16 cellular contexts compared by ENCODE assay signal in genomic region chr16:74465281-74465680, GRCh38. TPM values are rescaled to one million over a fixed set of nuclear protein-coding genes. Genes with fewer than 3 reads are reported as not detected.
A peak's percentile ranks its signal among the peaks of the same experiment; 100 is the strongest.
DNase-seq lines count a peak whose midpoint lies in the region; ATAC-seq and TF ChIP-seq lines count a peak whose summit lies in the region.
"Had no signal": no experiment of that assay in that cellular context is flagged by ENCODE, and none has a peak within 500 bp of the region (broad histone marks: within the 10 kb centered on the region; RNA-seq: fewer than 3 reads in every experiment).

No MANE protein-coding gene starts in this region.

- CTCF ChIA-PET in CD4-positive, alpha-beta T cell (lab: Charles Lee) = no interaction called here

- H3K27ac ChIP-seq in ACC112 (ENCODE audit: low read depth, low read length) (peak overlapping the region; percentile 12; the same call in 1 of the 2 replicates), caudate nucleus (ENCODE audit: low read depth, low read length) (peak overlapping the region; percentile 3), thyroid gland (no peak overlapping the region)
- no peak overlapping the region for H3K27ac ChIP-seq in CD4-positive, alpha-beta T cell (ENCODE audit: low read depth, low read length)
- H3K27ac ChIP-seq: PC-9 had no signal

- intact Hi-C loops in CD4-positive, alpha-beta T cell (cut with DNase I, micrococcal nuclease) = no loop called here
- intact Hi-C loops in thyroid gland (cut with DNase I) = no loop called here

- 91 to 94% methylated on average over 7 of the region's 7 CpGs for WGBS in thyroid gland, 2 donors

- no peak for DNase-seq in CD4-positive, alpha-beta T cell
- DNase-seq in caudate nucleus (lab: John Stamatoyannopoulos, UW) (no peak), nephron progenitor cell (no peak), type B pancreatic cell (ENCODE audit: extremely low spot score, unreplicated experiment) (no peak), C1 segment of cervical spinal cord (lab: John Stamatoyannopoulos, UW) (no peak), thyroid gland (no peak)
- DNase-seq: BE2C, MG63, NCI-H1092, NCI-H146, NCI-H2227 treated with DMSO at 0.1 percent for 48 hours, NCI-H524, PC-9 had no signal

- POLR2A ChIA-PET in CD4-positive, alpha-beta T cell (lab: Charles Lee) = no interaction called here

- H3K4me3 ChIP-seq in ACC112 (ENCODE audit: low read depth, low read length) (no peak overlapping the region), thyroid gland (replicated peaks in 1 of 3) (no peak overlapping the region)
- H3K4me3 ChIP-seq: GM23338, MG63, PC-9 had no signal

- no peaks in the 10 kb centered on the region for H3K27me3 ChIP-seq in ACC112 (ENCODE audit: insufficient read depth, low read length)
- H3K27me3 ChIP-seq in CD4-positive, alpha-beta T cell (ENCODE audit: control insufficient read depth, insufficient read depth, low read length) = no peaks in the 10 kb centered on the region
- no peaks in the 10 kb centered on the region for H3K27me3 ChIP-seq in thyroid gland
- H3K27me3 ChIP-seq: BE2C, MG63 had no signal

- H3K4me3 Mint-ChIP-seq in CD4-positive, alpha-beta T cell = no peak overlapping the region
- H3K4me3 Mint-ChIP-seq in nephron progenitor cell (no peak overlapping the region), type B pancreatic cell (no peak overlapping the region)
- H3K4me3 Mint-ChIP-seq: GM23338 had no signal

- no peak for TF ChIP-seq CTCF in CD4-positive, alpha-beta T cell (IDR thresholded peaks at IDR 0.05)
- TF ChIP-seq CTCF in nephron progenitor cell (IDR thresholded peaks at IDR 0.05) = no peak
- no peak for TF ChIP-seq CTCF in type B pancreatic cell (conservative IDR thresholded peaks at IDR 0.05)
- TF ChIP-seq CTCF in thyroid gland (IDR thresholded peaks at IDR 0.05) = no peak

- H3K9me3 Mint-ChIP-seq in CD4-positive, alpha-beta T cell = no peaks in the 10 kb centered on the region
- H3K9me3 Mint-ChIP-seq in nephron progenitor cell (no peaks in the 10 kb centered on the region), type B pancreatic cell (no peaks in the 10 kb centered on the region)
- H3K9me3 Mint-ChIP-seq: GM23338 had no signal

- peaks cover 18% of the 10 kb centered on the region for H3K4me1 Mint-ChIP-seq in CD4-positive, alpha-beta T cell (ENCODE audit: low read depth)
- peaks cover 5% of the 10 kb centered on the region for H3K4me1 Mint-ChIP-seq in nephron progenitor cell
- no peaks in the 10 kb centered on the region for H3K4me1 Mint-ChIP-seq in type B pancreatic cell (ENCODE audit: unreplicated experiment)
- H3K4me1 Mint-ChIP-seq: GM23338 had no signal

- no peaks in the 10 kb centered on the region for H3K9me3 ChIP-seq in CD4-positive, alpha-beta T cell (ENCODE audit: control insufficient read depth, low read length)
- no peaks in the 10 kb centered on the region for H3K9me3 ChIP-seq in thyroid gland
- H3K9me3 ChIP-seq: BE2C, MG63 had no signal

- no peaks in the 10 kb centered on the region for H3K27me3 Mint-ChIP-seq in CD4-positive, alpha-beta T cell
- H3K27me3 Mint-ChIP-seq in nephron progenitor cell (ENCODE audit: low read depth, poor library complexity) (peaks cover 3% of the 10 kb centered on the region), type B pancreatic cell (no peaks in the 10 kb centered on the region)

- ATAC-seq in CD4-positive, alpha-beta T cell (ENCODE audit: poor library complexity) = no peak
- ATAC-seq: GM23338 had no signal

- H3K36me3 ChIP-seq in ACC112 (ENCODE audit: insufficient read depth, low read length) = peaks cover 63% of the 10 kb centered on the region
- peaks cover 65 to 71% of the 10 kb centered on the region in 2 donors for H3K36me3 ChIP-seq in thyroid gland

- no peaks in the 10 kb centered on the region for H3K79me2 ChIP-seq in ACC112 (ENCODE audit: control insufficient read depth, insufficient read depth, low read length, unreplicated experiment)

- peaks cover 96% of the 10 kb centered on the region for H3K36me3 Mint-ChIP-seq in CD4-positive, alpha-beta T cell (ENCODE audit: low read depth)
- H3K36me3 Mint-ChIP-seq in nephron progenitor cell (ENCODE audit: low read depth) (peaks cover 88% of the 10 kb centered on the region), type B pancreatic cell (peaks cover 36% of the 10 kb centered on the region)

- no peak overlapping the region for H2AFZ ChIP-seq in ACC112 (ENCODE audit: low read length, unreplicated experiment)
- H2AFZ ChIP-seq: GM23338, PC-9 had no signal

- H3K4me1 ChIP-seq in ACC112 (ENCODE audit: control insufficient read depth, insufficient read depth, low read length, unreplicated experiment) = peaks cover 6% of the 10 kb centered on the region
- H3K4me1 ChIP-seq in thyroid gland = no peaks in the 10 kb centered on the region
- H3K4me1 ChIP-seq: BE2C had no signal

- no peak for TF ChIP-seq POLR2A in thyroid gland (IDR thresholded peaks at IDR 0.05)

- peak overlapping the region; percentile 85 for H3K27ac Mint-ChIP-seq in CD4-positive, alpha-beta T cell
- H3K27ac Mint-ChIP-seq in nephron progenitor cell (peak overlapping the region; percentile 8), type B pancreatic cell (no peak overlapping the region)
- H3K27ac Mint-ChIP-seq: GM23338 had no signal

RNA-seq across cellular contexts. Expression of gene CLEC18B, which starts 44.0 kb away (rescaled TPM):
- total RNA-seq in CD4-positive, alpha-beta T cell = 1 to 10 TPM; 1.1 TPM
- total RNA-seq in type B pancreatic cell (ENCODE audit: low replicate concordance) = 0.69 and 8.2 TPM in 2 replicates
- under 1 TPM in 1 of 4 donors, not detected in 3; 0.67 TPM for total RNA-seq in thyroid gland
- total RNA-seq: GM23338, SK-MEL-5 had no signal

Comparison
In these comparisons a context has a peak if more than half of its experiments do, and no peak if none do; other contexts are left out.
1. H3K27ac ChIP-seq: peak in ACC112 (single experiment) and caudate nucleus (single experiment); none in CD4-positive, alpha-beta T cell (single experiment) and thyroid gland (0 of 3).